Comparison of ENCODE assay signal across 10 cellular contexts in genomic region chr2:175880-176800, GRCh38.
DNase-seq lines count a peak whose midpoint lies in the region; ATAC-seq lines count a peak whose summit lies in the region.
"Had no signal": no experiment of that assay in that cellular context is flagged by ENCODE, and none has a peak within 500 bp of the region (broad histone marks: within the 10 kb centered on the region; RNA-seq: fewer than 3 reads in every experiment).

No MANE protein-coding gene starts in this region.

- H3K36me3 Mint-ChIP-seq in activated T-cell treated with anti-CD3 and anti-CD28 coated beads, Interleukin-2, amount 50 U/mL, for 4 hours (ENCODE audit: insufficient read depth), result no peaks in the 10 kb centered on the region

- H2BK12ac ChIP-seq in mesenchymal stem cell (ENCODE audit: low read length in 2 of 2), result no peak overlapping the region

- no peak overlapping the region for H2BK5ac ChIP-seq in mesenchymal stem cell (ENCODE audit: low read depth, low read length, poor library complexity, severe bottlenecking)

- no peak overlapping the region for H3K14ac ChIP-seq in mesenchymal stem cell (ENCODE audit: low read length in 2 of 2)

- H2AFZ ChIP-seq in mesenchymal stem cell (ENCODE audit: low read depth, low read length), result no peak overlapping the region

- no peak overlapping the region for H2BK15ac ChIP-seq in mesenchymal stem cell (ENCODE audit: low read depth, poor library complexity, severe bottlenecking)

- H3K4me1 Mint-ChIP-seq in activated T-cell treated with anti-CD3 and anti-CD28 coated beads, Interleukin-2, amount 50 U/mL, for 4 hours (ENCODE audit: low read depth), result peaks cover 35% of the 10 kb centered on the region

- H3K4me3 ChIP-seq in mesenchymal stem cell (ENCODE audit: insufficient read depth in 1 of 2, low read depth in 1 of 2, low read length in 2 of 2), result no peak overlapping the region

- no peaks in the 10 kb centered on the region for H3K27me3 ChIP-seq in mesenchymal stem cell (ENCODE audit: control insufficient read depth in 1 of 2, insufficient read depth in 1 of 2, low read length in 2 of 2)
- H3K27me3 ChIP-seq: BE2C had no signal

- peak; percentile 32 for DNase-seq in AG08395 (ENCODE audit: low spot score)
- peak; percentile 21 for DNase-seq in NCI-H2029 treated with DMSO at 0.1 percent for 48 hours (lab: John Stamatoyannopoulos, UW)
- peak; percentile 30 for DNase-seq in activated T-cell treated with anti-CD3 and anti-CD28 coated beads, Interleukin-2, amount 50 U/mL, for 4 hours
- peak; percentile 79 for DNase-seq in mesenchymal stem cell
- DNase-seq in HT-29 (ENCODE audit: low spot score), result no peak
- DNase-seq: BE2C, OCI-M1 had no signal

- no peak overlapping the region for H3K4ac ChIP-seq in mesenchymal stem cell (ENCODE audit: low read depth in 1 of 2, low read length in 2 of 2)

- no peak overlapping the region for H2AK5ac ChIP-seq in mesenchymal stem cell (ENCODE audit: low read length, severe bottlenecking)

- H3K79me1 ChIP-seq in mesenchymal stem cell (replicated peaks; ENCODE audit: low read length, poor library complexity, severe bottlenecking), result no peaks in the 10 kb centered on the region

- no peaks in the 10 kb centered on the region for H3K36me3 ChIP-seq in mesenchymal stem cell (ENCODE audit: control insufficient read depth in 1 of 2, insufficient read depth in 2 of 2, low read depth in 1 of 2, low read length in 2 of 2)
- H3K36me3 ChIP-seq: BE2C had no signal

- H4K8ac ChIP-seq in mesenchymal stem cell (ENCODE audit: low read length), result no peak overlapping the region

- peak; percentile 81 to 89 for ATAC-seq in activated T-cell treated with anti-CD3 and anti-CD28 coated beads, Interleukin-2, amount 50 U/mL, for 4 hours
- ATAC-seq in HG02798 (IDR thresholded peaks at IDR 0.05; ENCODE audit: poor library complexity, unreplicated experiment), result no peak
- no peak for ATAC-seq in HG03095 (IDR thresholded peaks at IDR 0.05; ENCODE audit: unreplicated experiment)
- ATAC-seq in GM21447 (IDR thresholded peaks at IDR 0.05; ENCODE audit: unreplicated experiment), result no peak

- 37% methylated on average over 12 of the region's 16 CpGs for WGBS in mesenchymal stem cell

- no peak overlapping the region for H3K23ac ChIP-seq in mesenchymal stem cell (ENCODE audit: low read length in 2 of 2)

- no peaks in the 10 kb centered on the region for H3K27me3 Mint-ChIP-seq in activated T-cell treated with anti-CD3 and anti-CD28 coated beads, Interleukin-2, amount 50 U/mL, for 4 hours (ENCODE audit: low read depth)

- H3K4me3 Mint-ChIP-seq in activated T-cell treated with anti-CD3 and anti-CD28 coated beads, Interleukin-2, amount 50 U/mL, for 4 hours, result peak overlapping the region; percentile 44

- no peak overlapping the region for H3K27ac ChIP-seq in mesenchymal stem cell (ENCODE audit: low read length, poor library complexity, severe bottlenecking)

- H3K9me3 Mint-ChIP-seq in activated T-cell treated with anti-CD3 and anti-CD28 coated beads, Interleukin-2, amount 50 U/mL, for 4 hours, result no peaks in the 10 kb centered on the region

- H3K4me2 ChIP-seq in mesenchymal stem cell (ENCODE audit: low read length, poor library complexity, severe bottlenecking), result no peak overlapping the region

- H3K9me3 ChIP-seq in mesenchymal stem cell (ENCODE audit: control insufficient read depth, low read length), result no peaks in the 10 kb centered on the region
- H3K9me3 ChIP-seq: BE2C had no signal

- H4K91ac ChIP-seq in mesenchymal stem cell (ENCODE audit: low read length), result no peak overlapping the region

- H3K4me1 ChIP-seq in mesenchymal stem cell (ENCODE audit: control insufficient read depth, insufficient read depth, low read depth, low read length), result no peaks in the 10 kb centered on the region
- H3K4me1 ChIP-seq: BE2C had no signal

- no peak overlapping the region for H2BK120ac ChIP-seq in mesenchymal stem cell (ENCODE audit: low read depth, low read length)

- no peak overlapping the region for H3K9ac ChIP-seq in mesenchymal stem cell (ENCODE audit: low read length)

- H3K18ac ChIP-seq in mesenchymal stem cell (ENCODE audit: low read depth in 1 of 2, low read length in 2 of 2), result no peak overlapping the region

Comparison
In these comparisons a context has a peak if more than half of its experiments do, and no peak if none do; other contexts are left out.
1. ATAC-seq: peak in activated T-cell treated with anti-CD3 and anti-CD28 coated beads, Interleukin-2, amount 50 U/mL, for 4 hours (2 of 2); none in HG02798 (single experiment), HG03095 (single experiment) and GM21447 (single experiment).